ENCODE assay signal across 34 cellular contexts in the genomic region with DNA sequence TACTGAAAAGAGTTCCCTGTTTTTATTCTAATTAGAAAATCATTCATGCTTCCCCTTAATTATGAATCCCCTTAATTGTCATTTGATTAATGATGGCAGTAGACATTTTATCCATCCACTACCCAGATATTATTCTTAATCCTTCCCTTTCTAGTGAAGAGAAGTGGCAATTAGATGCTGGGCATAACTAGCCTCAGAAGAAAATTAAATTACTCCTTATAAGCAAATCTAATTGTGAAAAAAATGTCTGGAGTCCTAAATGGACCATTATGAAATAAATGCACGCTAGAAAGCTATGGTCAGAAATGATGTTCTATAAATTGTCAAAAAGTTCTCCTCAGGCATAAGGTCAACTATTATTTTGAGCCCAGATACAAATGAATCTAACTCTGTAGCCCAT. TPM values are rescaled to one million over a fixed set of nuclear protein-coding genes. Genes with fewer than 3 reads are reported as not detected.
"Had no signal": no experiment of that assay in that cellular context is flagged by ENCODE, and none has a peak within 500 bp of the region (broad histone marks: within the 10 kb centered on the region; RNA-seq: fewer than 3 reads in every experiment).

No MANE protein-coding gene starts in this region.

- H3K27ac ChIP-seq: adrenal gland, body of pancreas, brain microvascular endothelial cell, breast epithelium, VCaP had no signal

- DNase-seq: activated B cell treated with CpG ODN at 0.5 μM for 24 hours; activated CD4-positive, alpha-beta memory T cell treated with anti-CD3 and anti-CD28 coated beads for 36 hours; activated CD4-positive, alpha-beta T cell treated with anti-CD3 and anti-CD28 coated beads for 4 hours; activated CD4-positive, alpha-beta T cell treated with anti-CD3 and anti-CD28 coated beads, Interleukin-2, amount 10 ng/mL, durations not matched to agents 24 days and 14 days; activated CD4-positive, alpha-beta T cell treated with anti-CD3 and anti-CD28 coated beads, Interleukin-2, amount 50 U/mL, for 1 hour; activated CD4-positive, alpha-beta T cell treated with anti-CD3 and anti-CD28 coated beads, Interleukin-2, amount 50 U/mL, for 4 hours; activated CD4-positive, CD25-positive, alpha-beta regulatory T cell treated with anti-CD3 and anti-CD28 coated beads, Interleukin-2, amount 50 U/mL, for 72 hours; activated CD8-positive, alpha-beta memory T cell treated with anti-CD3 and anti-CD28 coated beads, Interleukin-2, amount 50 U/mL, for 4 hours; activated CD8-positive, alpha-beta T cell treated with anti-CD3 and anti-CD28 coated beads for 36 hours; activated effector memory CD4-positive, alpha-beta T cell treated with anti-CD3 and anti-CD28 coated beads, Interleukin-2, amount 50 U/mL, for 16 hours; activated gamma-delta T cell treated with Interleukin-2 at 50 U/mL for 16 hours; activated naive CD4-positive, alpha-beta T cell; activated naive CD4-positive, alpha-beta T cell treated with anti-CD3 and anti-CD28 coated beads for 36 hours; activated naive CD4-positive, alpha-beta T cell treated with anti-CD3 and anti-CD28 coated beads, Interleukin-2, amount 50 U/mL, for 16 hours; activated naive CD8-positive, alpha-beta T cell treated with anti-CD3 and anti-CD28 coated beads for 36 hours; activated T-cell treated with anti-CD3 and anti-CD28 coated beads for 4 hours; activated T-cell treated with anti-CD3 and anti-CD28 coated beads, Interleukin-2, amount 50 U/mL, for 1 hour; activated T-cell treated with anti-CD3 and anti-CD28 coated beads, Interleukin-2, amount 50 U/mL, for 4 hours; activated T-cell treated with anti-CD3 and anti-CD28 coated beads, Interleukin-2, amount 50 U/mL, for 72 hours; adrenal gland; amniotic stem cell; aorta; body of pancreas; brain microvascular endothelial cell; central memory CD4-positive, alpha-beta T cell; T-helper 2 cell; T-helper 9 cell had no signal

- H3K27me3 Mint-ChIP-seq: activated CD8-positive, alpha-beta T cell treated with anti-CD3 and anti-CD28 coated beads for 36 hours; activated naive CD8-positive, alpha-beta T cell treated with anti-CD3 and anti-CD28 coated beads for 36 hours had no signal

- ATAC-seq: activated CD8-positive, alpha-beta T cell treated with anti-CD3 and anti-CD28 coated beads for 36 hours; activated naive CD4-positive, alpha-beta T cell treated with anti-CD3 and anti-CD28 coated beads, Interleukin-2, amount 50 U/mL, for 72 hours; activated T-cell treated with anti-CD3 and anti-CD28 coated beads, Interleukin-2, amount 50 U/mL, for 4 hours; activated T-cell treated with anti-CD3 and anti-CD28 coated beads, Interleukin-2, amount 50 U/mL, for 72 hours; activated T-helper 17 cell treated with anti-CD3 and anti-CD28 coated beads, Interleukin-2, amount 50 U/mL, for 72 hours; body of pancreas had no signal

- H3K4me3 Mint-ChIP-seq: activated B cell treated with CpG ODN at 0.5 μM for 24 hours; activated CD4-positive, alpha-beta memory T cell treated with anti-CD3 and anti-CD28 coated beads for 36 hours; activated CD4-positive, alpha-beta T cell treated with anti-CD3 and anti-CD28 coated beads, Interleukin-2, amount 10 ng/mL, durations not matched to agents 24 days and 14 days; activated CD8-positive, alpha-beta T cell treated with anti-CD3 and anti-CD28 coated beads for 36 hours; activated naive CD4-positive, alpha-beta T cell treated with anti-CD3 and anti-CD28 coated beads for 36 hours; activated naive CD8-positive, alpha-beta T cell treated with anti-CD3 and anti-CD28 coated beads for 36 hours; activated T-cell treated with anti-CD3 and anti-CD28 coated beads, Interleukin-2, amount 50 U/mL, for 4 hours; activated T-cell treated with anti-CD3 and anti-CD28 coated beads, Interleukin-2, amount 50 U/mL, for 72 hours; activated T-helper 1 cell treated with anti-CD3 and anti-CD28 coated beads, Interleukin-12 subunit alpha, Interleukin-12 subunit beta, Interleukin-2, Interleukin-4 antibody, amounts not matched to agents 30 ng/mL and 10 ng/mL and 1 ng/mL, durations not matched to agents 14 hours and 24 hours and 36 hours; T-helper 2 cell treated with Interferon-gamma antibody and Interleukin-4, amounts not matched to agents 5 μg/mL and 100 μg/mL, for 36 hours had no signal

- H3K36me3 ChIP-seq: adrenal gland, brain microvascular endothelial cell, breast epithelium had no signal

- H3K9me3 ChIP-seq: adrenal gland, body of pancreas, breast epithelium had no signal

- H3K27ac Mint-ChIP-seq: activated B cell treated with CpG ODN at 0.5 μM for 24 hours; activated CD4-positive, alpha-beta memory T cell treated with anti-CD3 and anti-CD28 coated beads for 36 hours; activated CD4-positive, alpha-beta T cell treated with anti-CD3 and anti-CD28 coated beads, Interleukin-2, amount 10 ng/mL, durations not matched to agents 24 days and 14 days; activated CD8-positive, alpha-beta T cell treated with anti-CD3 and anti-CD28 coated beads for 36 hours; activated naive CD4-positive, alpha-beta T cell treated with anti-CD3 and anti-CD28 coated beads for 36 hours; activated naive CD4-positive, alpha-beta T cell treated with anti-CD3 and anti-CD28 coated beads, Interleukin-2, amount 50 U/mL, for 72 hours; activated naive CD8-positive, alpha-beta T cell treated with anti-CD3 and anti-CD28 coated beads for 36 hours; activated T-cell treated with anti-CD3 and anti-CD28 coated beads, Interleukin-2, amount 50 U/mL, for 72 hours; activated T-helper 1 cell treated with anti-CD3 and anti-CD28 coated beads, Interleukin-12 subunit alpha, Interleukin-12 subunit beta, Interleukin-2, Interleukin-4 antibody, amounts not matched to agents 30 ng/mL and 10 ng/mL and 1 ng/mL, durations not matched to agents 14 hours and 24 hours and 36 hours; activated T-helper 17 cell treated with anti-CD3 and anti-CD28 coated beads, Interleukin-2, amount 50 U/mL, for 72 hours; T-helper 2 cell treated with Interferon-gamma antibody and Interleukin-4, amounts not matched to agents 5 μg/mL and 100 μg/mL, for 36 hours had no signal

- H3K27me3 ChIP-seq: adrenal gland, body of pancreas had no signal

- H3K4me3 ChIP-seq: adrenal gland, body of pancreas, breast epithelium had no signal

- H3K36me3 Mint-ChIP-seq: activated CD4-positive, alpha-beta memory T cell treated with anti-CD3 and anti-CD28 coated beads for 36 hours; activated naive CD8-positive, alpha-beta T cell treated with anti-CD3 and anti-CD28 coated beads for 36 hours had no signal

RNA-seq across cellular contexts. Expression of gene RUNDC3B, which starts 32.1 kb away (rescaled TPM):
- total RNA-seq: T-helper 1 cell treated with Interleukin-12 subunit alpha and Interleukin-12 subunit beta and Interleukin-4 antibody, amounts not matched to agents 30 ng/mL and 1 ng/mL, for 36 hours had no signal
